1 cellular context compared by ENCODE assay signal in the genomic region with DNA sequence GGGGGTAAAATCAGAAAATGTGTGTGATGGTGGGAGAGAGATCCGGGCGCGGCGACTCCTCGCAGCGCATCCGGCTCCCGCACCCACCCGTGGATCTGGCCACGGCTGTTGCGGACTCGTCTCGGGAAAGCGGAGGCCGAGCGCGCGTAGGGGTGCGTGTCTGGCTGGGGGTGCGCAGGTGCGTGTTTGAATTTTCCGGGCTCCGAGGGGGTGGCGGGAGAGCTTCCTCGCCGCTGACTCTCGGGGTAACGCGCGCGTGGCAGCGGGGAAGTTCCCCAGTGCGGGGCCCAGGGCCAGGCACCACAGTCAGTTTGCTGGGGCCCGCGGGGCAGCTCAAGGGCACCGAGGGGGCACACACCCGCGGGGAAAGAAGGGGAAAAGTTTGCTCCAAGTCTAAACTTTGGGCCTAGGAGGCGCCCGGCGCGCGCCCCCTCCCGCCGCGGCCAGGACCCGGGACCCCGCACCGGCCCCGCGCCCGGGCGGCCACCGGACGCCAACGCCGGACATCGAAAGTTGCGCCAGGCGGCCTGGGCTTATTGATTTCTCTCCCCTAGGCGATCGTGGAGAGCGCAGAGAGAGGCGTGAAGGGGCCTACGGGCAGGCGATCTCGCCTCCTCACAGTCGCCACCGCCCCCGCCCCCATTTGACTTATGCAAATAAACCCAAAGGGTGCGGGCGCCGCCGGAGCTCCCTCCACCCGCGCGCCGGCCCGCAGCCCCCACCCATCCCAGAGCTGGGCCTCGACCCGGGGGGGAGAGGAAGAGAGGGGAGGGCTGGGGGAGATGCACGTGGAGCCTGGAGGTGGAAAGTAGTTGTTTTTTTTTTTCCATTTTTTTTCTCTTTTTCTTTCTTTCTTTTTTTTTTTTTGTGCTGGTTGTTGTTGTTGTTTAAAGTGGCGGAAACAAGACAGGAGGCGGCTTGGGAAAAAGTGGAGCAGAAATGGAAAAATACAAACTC.
TF ChIP-seq lines count a peak whose summit lies in the region.

No MANE protein-coding gene starts in this region.

TF ChIP-seq in HEK293, 187 proteins besides CTCF, POLR2A, EP300 and RAD21 (continued from another document and continues in another):
- TF ChIP-seq ZBTB8A (tag by site-specific recombination; IDR thresholded peaks at IDR 0.05) (no peak; the same call in 1 of the 2 replicates), ZBTB10 (tag by site-specific recombination; IDR thresholded peaks at IDR 0.05) (peak; percentile 58), TRIM28 (IDR thresholded peaks at IDR 0.05; ENCODE audit: borderline replicate concordance, low read length) (no peak), ZNF658 (tag by site-specific recombination; IDR thresholded peaks at IDR 0.05) (no peak), ZBTB26 (tag by site-specific recombination; optimal IDR thresholded peaks at IDR 0.05) (peak; percentile 82), GLIS1 (tag by site-specific recombination; IDR thresholded peaks at IDR 0.05) (peak; percentile 76), ZFP41 (tag by site-specific recombination; IDR thresholded peaks at IDR 0.05; ENCODE audit: borderline replicate concordance) (no peak), ZNF629 (tag by site-specific recombination; IDR thresholded peaks at IDR 0.05) (peak; percentile 40; the same call in 1 of the 2 replicates), GLIS2 (tag by site-specific recombination; IDR thresholded peaks at IDR 0.05) (peak; percentile 77), GFI1B (tag by site-specific recombination; IDR thresholded peaks at IDR 0.05) (no peak), WT1 (tag by site-specific recombination; IDR thresholded peaks at IDR 0.05) (0 out of 2 replicates have a peak, but pooled peaks have one; percentile 10), ZNF335 (tag by site-specific recombination; conservative IDR thresholded peaks at IDR 0.05) (peak; percentile 81), HOXA7 (CRISPR knock-in tag; IDR thresholded peaks at IDR 0.05; ENCODE audit: borderline replicate concordance) (no peak), EGR2 (tag by site-specific recombination; IDR thresholded peaks at IDR 0.05; ENCODE audit: low read depth) (peak; percentile 84), ZNF792 (tag by site-specific recombination; IDR thresholded peaks at IDR 0.05) (no peak), SP2 (tag by site-specific recombination; IDR thresholded peaks at IDR 0.05) (no peak), PATZ1 (tag by site-specific recombination; IDR thresholded peaks at IDR 0.05) (peak; percentile 92), ZFHX2 (tag by site-specific recombination; conservative IDR thresholded peaks at IDR 0.05) (peak; percentile 87), ZEB2 (tag by site-specific recombination; IDR thresholded peaks at IDR 0.05) (peak; percentile 85), ZNF26 (tag by site-specific recombination; IDR thresholded peaks at IDR 0.05) (no peak), KLF9 (tag by site-specific recombination; IDR thresholded peaks at IDR 0.05; ENCODE audit: low read depth) (0 out of 2 replicates have a peak, but pooled peaks have one; percentile 14), ZNF211 (tag by site-specific recombination; IDR thresholded peaks at IDR 0.05; ENCODE audit: low read depth) (no peak), ZFP69B (tag by site-specific recombination; IDR thresholded peaks at IDR 0.05) (peak; percentile 35; the same call in 1 of the 2 replicates), ZNF843 (tag by site-specific recombination; IDR thresholded peaks at IDR 0.05) (no peak; the same call in 1 of the 2 replicates), ZNF366 (tag by site-specific recombination; conservative IDR thresholded peaks at IDR 0.05) (0 out of 2 replicates have a peak, but pooled peaks have one; percentile 21), PRDM1 (tag by site-specific recombination; IDR thresholded peaks at IDR 0.05) (peak; percentile 40; the same call in 1 of the 2 replicates), OVOL3 (tag by site-specific recombination; IDR thresholded peaks at IDR 0.05) (no peak), ZNF24 (tag by site-specific recombination; IDR thresholded peaks at IDR 0.05) (peak; percentile 50; the same call in 1 of the 2 replicates), ZNF391 (tag by site-specific recombination; IDR thresholded peaks at IDR 0.05; ENCODE audit: borderline replicate concordance, low read depth) (peak; percentile 61; the same call in 1 of the 2 replicates), ZNF639 (tag by site-specific recombination; IDR thresholded peaks at IDR 0.05) (peak; percentile 26; the same call in 1 of the 2 replicates)
- TF ChIP-seq, protein P1, sequence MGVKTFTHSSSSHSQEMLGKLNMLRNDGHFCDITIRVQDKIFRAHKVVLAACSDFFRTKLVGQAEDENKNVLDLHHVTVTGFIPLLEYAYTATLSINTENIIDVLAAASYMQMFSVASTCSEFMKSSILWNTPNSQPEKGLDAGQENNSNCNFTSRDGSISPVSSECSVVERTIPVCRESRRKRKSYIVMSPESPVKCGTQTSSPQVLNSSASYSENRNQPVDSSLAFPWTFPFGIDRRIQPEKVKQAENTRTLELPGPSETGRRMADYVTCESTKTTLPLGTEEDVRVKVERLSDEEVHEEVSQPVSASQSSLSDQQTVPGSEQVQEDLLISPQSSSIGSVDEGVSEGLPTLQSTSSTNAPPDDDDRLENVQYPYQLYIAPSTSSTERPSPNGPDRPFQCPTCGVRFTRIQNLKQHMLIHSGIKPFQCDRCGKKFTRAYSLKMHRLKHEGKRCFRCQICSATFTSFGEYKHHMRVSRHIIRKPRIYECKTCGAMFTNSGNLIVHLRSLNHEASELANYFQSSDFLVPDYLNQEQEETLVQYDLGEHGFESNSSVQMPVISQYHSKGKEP (tag by site-specific recombination; IDR thresholded peaks at IDR 0.05), result no peak
- TF ChIP-seq, protein P2, sequence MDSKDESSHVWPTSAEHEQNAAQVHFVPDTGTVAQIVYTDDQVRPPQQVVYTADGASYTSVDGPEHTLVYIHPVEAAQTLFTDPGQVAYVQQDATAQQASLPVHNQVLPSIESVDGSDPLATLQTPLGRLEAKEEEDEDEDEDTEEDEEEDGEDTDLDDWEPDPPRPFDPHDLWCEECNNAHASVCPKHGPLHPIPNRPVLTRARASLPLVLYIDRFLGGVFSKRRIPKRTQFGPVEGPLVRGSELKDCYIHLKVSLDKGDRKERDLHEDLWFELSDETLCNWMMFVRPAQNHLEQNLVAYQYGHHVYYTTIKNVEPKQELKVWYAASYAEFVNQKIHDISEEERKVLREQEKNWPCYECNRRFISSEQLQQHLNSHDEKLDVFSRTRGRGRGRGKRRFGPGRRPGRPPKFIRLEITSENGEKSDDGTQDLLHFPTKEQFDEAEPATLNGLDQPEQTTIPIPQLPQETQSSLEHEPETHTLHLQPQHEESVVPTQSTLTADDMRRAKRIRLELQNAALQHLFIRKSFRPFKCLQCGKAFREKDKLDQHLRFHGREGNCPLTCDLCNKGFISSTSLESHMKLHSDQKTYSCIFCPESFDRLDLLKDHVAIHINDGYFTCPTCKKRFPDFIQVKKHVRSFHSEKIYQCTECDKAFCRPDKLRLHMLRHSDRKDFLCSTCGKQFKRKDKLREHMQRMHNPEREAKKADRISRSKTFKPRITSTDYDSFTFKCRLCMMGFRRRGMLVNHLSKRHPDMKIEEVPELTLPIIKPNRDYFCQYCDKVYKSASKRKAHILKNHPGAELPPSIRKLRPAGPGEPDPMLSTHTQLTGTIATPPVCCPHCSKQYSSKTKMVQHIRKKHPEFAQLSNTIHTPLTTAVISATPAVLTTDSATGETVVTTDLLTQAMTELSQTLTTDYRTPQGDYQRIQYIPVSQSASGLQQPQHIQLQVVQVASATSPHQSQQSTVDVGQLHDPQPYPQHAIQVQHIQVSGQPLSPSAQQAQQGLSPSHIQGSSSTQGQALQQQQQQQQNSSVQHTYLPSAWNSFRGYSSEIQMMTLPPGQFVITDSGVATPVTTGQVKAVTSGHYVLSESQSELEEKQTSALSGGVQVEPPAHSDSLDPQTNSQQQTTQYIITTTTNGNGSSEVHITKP (tag by site-specific recombination; IDR thresholded peaks at IDR 0.05), result peak; percentile 83
- TF ChIP-seq, protein P3, sequence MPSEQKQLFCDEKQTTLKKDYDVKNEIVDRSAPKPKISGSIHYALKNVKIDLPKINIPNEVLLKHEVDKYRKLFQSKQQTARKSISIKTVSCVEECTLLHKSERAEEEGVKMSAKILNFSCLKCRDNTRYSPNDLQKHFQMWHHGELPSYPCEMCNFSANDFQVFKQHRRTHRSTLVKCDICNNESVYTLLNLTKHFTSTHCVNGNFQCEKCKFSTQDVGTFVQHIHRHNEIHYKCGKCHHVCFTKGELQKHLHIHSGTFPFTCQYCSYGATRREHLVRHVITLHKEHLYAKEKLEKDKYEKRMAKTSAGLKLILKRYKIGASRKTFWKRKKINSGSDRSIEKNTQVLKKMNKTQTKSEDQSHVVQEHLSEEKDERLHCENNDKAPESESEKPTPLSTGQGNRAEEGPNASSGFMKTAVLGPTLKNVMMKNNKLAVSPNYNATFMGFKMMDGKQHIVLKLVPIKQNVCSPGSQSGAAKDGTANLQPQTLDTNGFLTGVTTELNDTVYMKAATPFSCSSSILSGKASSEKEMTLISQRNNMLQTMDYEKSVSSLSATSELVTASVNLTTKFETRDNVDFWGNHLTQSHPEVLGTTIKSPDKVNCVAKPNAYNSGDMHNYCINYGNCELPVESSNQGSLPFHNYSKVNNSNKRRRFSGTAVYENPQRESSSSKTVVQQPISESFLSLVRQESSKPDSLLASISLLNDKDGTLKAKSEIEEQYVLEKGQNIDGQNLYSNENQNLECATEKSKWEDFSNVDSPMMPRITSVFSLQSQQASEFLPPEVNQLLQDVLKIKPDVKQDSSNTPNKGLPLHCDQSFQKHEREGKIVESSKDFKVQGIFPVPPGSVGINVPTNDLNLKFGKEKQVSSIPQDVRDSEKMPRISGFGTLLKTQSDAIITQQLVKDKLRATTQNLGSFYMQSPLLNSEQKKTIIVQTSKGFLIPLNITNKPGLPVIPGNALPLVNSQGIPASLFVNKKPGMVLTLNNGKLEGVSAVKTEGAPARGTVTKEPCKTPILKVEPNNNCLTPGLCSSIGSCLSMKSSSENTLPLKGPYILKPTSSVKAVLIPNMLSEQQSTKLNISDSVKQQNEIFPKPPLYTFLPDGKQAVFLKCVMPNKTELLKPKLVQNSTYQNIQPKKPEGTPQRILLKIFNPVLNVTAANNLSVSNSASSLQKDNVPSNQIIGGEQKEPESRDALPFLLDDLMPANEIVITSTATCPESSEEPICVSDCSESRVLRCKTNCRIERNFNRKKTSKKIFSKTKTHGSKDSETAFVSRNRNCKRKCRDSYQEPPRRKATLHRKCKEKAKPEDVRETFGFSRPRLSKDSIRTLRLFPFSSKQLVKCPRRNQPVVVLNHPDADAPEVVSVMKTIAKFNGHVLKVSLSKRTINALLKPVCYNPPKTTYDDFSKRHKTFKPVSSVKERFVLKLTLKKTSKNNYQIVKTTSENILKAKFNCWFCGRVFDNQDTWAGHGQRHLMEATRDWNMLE (tag by site-specific recombination; conservative IDR thresholded peaks at IDR 0.05; ENCODE audit: low read depth), result no peak
